Comparison of ENCODE assay signal across 17 cellular contexts in genomic region chr22:49007013-49007653, GRCh38.
DNase-seq lines count a peak whose midpoint lies in the region; ATAC-seq and TF ChIP-seq lines count a peak whose summit lies in the region.
"Had no signal": no experiment of that assay in that cellular context is flagged by ENCODE, and none has a peak within 500 bp of the region (broad histone marks: within the 10 kb centered on the region; RNA-seq: fewer than 3 reads in every experiment).

No MANE protein-coding gene starts in this region.

- TF ChIP-seq POLR2A in stomach (IDR thresholded peaks at IDR 0.05): no peak

- no peak overlapping the region for H3K56ac ChIP-seq in H9 (ENCODE audit: insufficient read length, low read depth, low read length)

- H3K23ac ChIP-seq in H9 (ENCODE audit: insufficient read length, low read depth, low read length): no peak overlapping the region

- H4K20me1 ChIP-seq in SK-N-SH (ENCODE audit: insufficient read depth) (no peaks in the 10 kb centered on the region), H9 (ENCODE audit: control insufficient read depth, insufficient read depth, insufficient read length) (no peaks in the 10 kb centered on the region)

- H3K79me2 ChIP-seq in SK-N-SH (ENCODE audit: insufficient read depth) (no peaks in the 10 kb centered on the region), H9 (ENCODE audit: insufficient read depth, low read length) (no peaks in the 10 kb centered on the region)

- H3K18ac ChIP-seq in H9 (ENCODE audit: insufficient read length, low read depth, low read length): no peak overlapping the region

- H4K8ac ChIP-seq in H9 (replicated peaks; ENCODE audit: insufficient read length, low read depth, low read length): no peak overlapping the region

- no peak overlapping the region for H3K14ac ChIP-seq in H9 (ENCODE audit: insufficient read depth, low read length)

- H2BK20ac ChIP-seq in H9 (ENCODE audit: low read depth, low read length, poor library complexity, severe bottlenecking): no peak overlapping the region

- WGBS in SK-N-SH (ENCODE audit: low lambda C conversion rate): 24% methylated on average over 7 of the region's 12 CpGs
- WGBS in H9 (ENCODE audit: extremely low coverage, insufficient read length, low lambda C conversion rate): no CpG with 5 or more reads among the region's 12 CpGs
- WGBS in stomach, 5 donors: 50 to 67% (median 61%) methylated on average over 11 to 12 of the region's 12 CpGs

- no peak overlapping the region for H3T11ph ChIP-seq in H9 (ENCODE audit: low read length)

- H3K9me3 ChIP-seq in SK-N-SH (no peaks in the 10 kb centered on the region), H9 (ENCODE audit: control insufficient read depth, low read depth, low read length) (no peaks in the 10 kb centered on the region), stomach (peaks cover 0 to 19% (median 6%) of the 10 kb centered on the region in 4 donors)

- no peak overlapping the region for H2BK120ac ChIP-seq in H9 (ENCODE audit: low read depth, low read length, poor library complexity, severe bottlenecking)

- TF ChIP-seq EP300 in SK-N-SH (IDR thresholded peaks at IDR 0.05; ENCODE audit: borderline replicate concordance in 1 of 2, low read depth in 1 of 2, low read length in 1 of 2) (no peak), stomach (IDR thresholded peaks at IDR 0.05) (no peak)

- no peaks in the 10 kb centered on the region for H3K79me1 ChIP-seq in H9 (ENCODE audit: insufficient read depth, low read depth, low read length, poor library complexity, severe bottlenecking)

- no peak overlapping the region for H2BK12ac ChIP-seq in H9 (ENCODE audit: insufficient read length, low read depth, low read length)

- H3K27me3 ChIP-seq in SK-N-SH (ENCODE audit: insufficient read depth) (peaks cover 4% of the 10 kb centered on the region; the same call in 1 of the 2 replicates), H9 (ENCODE audit: insufficient read depth, low read length) (no peaks in the 10 kb centered on the region), stomach (peaks cover 0 to 36% (median 0%) of the 10 kb centered on the region in 3 donors)

- peaks cover 6% of the 10 kb centered on the region for H3K27me3 Mint-ChIP-seq in H9 (ENCODE audit: low read depth)
- H3K27me3 Mint-ChIP-seq: B cell had no signal

- no peak overlapping the region for H3K4ac ChIP-seq in H9 (ENCODE audit: low read depth, low read length)

- ATAC-seq in SK-N-SH treated with all-trans-retinoic acid at 6 μM for 48 hours (no peak), left lobe of liver (no peak)
- ATAC-seq: K562 had no signal

- TF ChIP-seq CTCF in SK-N-SH (IDR thresholded peaks at IDR 0.05) (no peak), H9 (conservative IDR thresholded peaks at IDR 0.05) (no peak), stomach (IDR thresholded peaks at IDR 0.05) (no peak)

- no peak overlapping the region for H2BK15ac ChIP-seq in H9 (ENCODE audit: low read depth, low read length)

- no peak overlapping the region for H4K91ac ChIP-seq in H9 (ENCODE audit: insufficient read length, low read depth, low read length)

- H3K36me3 ChIP-seq in SK-N-SH (replicated peaks in 1 of 2; ENCODE audit: control insufficient read depth in 1 of 2, insufficient read depth in 2 of 2, low read length in 1 of 2) (no peaks in the 10 kb centered on the region), stomach (no peaks in the 10 kb centered on the region)

- no peaks in the 10 kb centered on the region for H3K9me2 ChIP-seq in SK-N-SH

- H3K4me3 ChIP-seq in SK-N-SH (ENCODE audit: low read depth in 2 of 2, low read length in 1 of 2) (no peak overlapping the region), stomach (no peak overlapping the region)
- H3K4me3 ChIP-seq: K562 had no signal

- TF ChIP-seq RAD21 in SK-N-SH (IDR thresholded peaks at IDR 0.05; ENCODE audit: low read length): no peak

- H2AK5ac ChIP-seq in H9 (ENCODE audit: insufficient read length, low read length): no peak overlapping the region

- CTCF ChIA-PET in SK-N-SH (lab: Yijun Ruan, JAX): no interaction called here

- H3K4me2 ChIP-seq in SK-N-SH (no peak overlapping the region), H9 (ENCODE audit: insufficient read depth, insufficient read length, low read length) (no peak overlapping the region)

- no peak overlapping the region for H3K9ac ChIP-seq in SK-N-SH
- H3K9ac ChIP-seq in H9 (ENCODE audit: extremely low read depth, insufficient read length, low read length): no peak overlapping the region

- intact Hi-C loops in stomach (cut with DNase I; ENCODE audit: low total_unique reads): no loop called here

- no peaks in the 10 kb centered on the region for H3F3A ChIP-seq in SK-N-SH (replicated peaks; ENCODE audit: insufficient read depth)

- POLR2A ChIA-PET in SK-N-SH (lab: Yijun Ruan, JAX): no interaction called here

- H3K4me1 ChIP-seq in SK-N-SH (ENCODE audit: control insufficient read depth in 1 of 2, insufficient read depth in 2 of 2, low read depth in 1 of 2, low read length in 1 of 2): peaks cover 0 to 47% of the 10 kb centered on the region in 2 experiments; a peak in 1 of 4 replicates
- no peaks in the 10 kb centered on the region for H3K4me1 ChIP-seq in H9 (ENCODE audit: insufficient read depth, low read length)
- no peaks in the 10 kb centered on the region for H3K4me1 ChIP-seq in stomach

- H3K27ac Mint-ChIP-seq in H9: no peak overlapping the region
- H3K27ac Mint-ChIP-seq: B cell; CD4-positive, alpha-beta T cell had no signal

- DNase-seq in SK-N-SH (peak; percentile 16), H9 (peak; percentile 15), left lobe of liver (ENCODE audit: low spot score) (peak; percentile 35), stomach (peak; percentile 17), DMS79 (lab: John Stamatoyannopoulos, UW) (no peak), NCI-H2029 treated with DMSO at 0.1 percent for 48 hours (lab: John Stamatoyannopoulos, UW) (no peak), HuH-7.5 (ENCODE audit: low spot score) (no peak)
- DNase-seq: CD4-positive, alpha-beta T cell; DMS53; NCI-H1417; NCI-H187 treated with DMSO at 0.1 percent for 48 hours; NCI-H526 treated with DMSO at 0.1 percent for 48 hours; SIG-M5 had no signal

- no peak overlapping the region for H4K5ac ChIP-seq in H9 (ENCODE audit: insufficient read length, low read depth, low read length)

- H3K36me3 Mint-ChIP-seq in H9 (ENCODE audit: insufficient read depth in 1 of 3, low read depth in 3 of 3): no peaks in the 10 kb centered on the region

- H2BK5ac ChIP-seq in H9 (ENCODE audit: insufficient read length, low read length): no peak overlapping the region

- peaks cover 0 to 4% of the 10 kb centered on the region in 2 experiments; a peak in 1 of 4 replicates for H3K4me1 Mint-ChIP-seq in H9
- H3K4me1 Mint-ChIP-seq: B cell had no signal

- no peaks in the 10 kb centered on the region for H3K23me2 ChIP-seq in H9 (ENCODE audit: insufficient read length, low read depth, low read length, poor library complexity, severe bottlenecking)

- H3K27ac ChIP-seq in SK-N-SH (ENCODE audit: low read depth in 2 of 2, low read length in 1 of 2): peak overlapping the region in 1 of 2 experiments; percentile 31; a peak in 1 of 4 replicates
- no peak overlapping the region for H3K27ac ChIP-seq in H9 (ENCODE audit: insufficient read length, low read depth, low read length)
- H3K27ac ChIP-seq in stomach: no peak overlapping the region
- H3K27ac ChIP-seq: 22Rv1 had no signal

- H3K9me3 Mint-ChIP-seq in H9: peaks cover 8 to 13% of the 10 kb centered on the region in 2 experiments; a peak in 4 of 5 replicates

- no peak overlapping the region for H3K4me3 Mint-ChIP-seq in H9
- H3K4me3 Mint-ChIP-seq: B cell; CD4-positive, alpha-beta T cell had no signal

- H2AFZ ChIP-seq in SK-N-SH (ENCODE audit: low read depth): no peak overlapping the region
- H2AFZ ChIP-seq in H9 (ENCODE audit: low read length): no peak overlapping the region

TF ChIP-seq in SK-N-SH, 30 proteins besides CTCF, POLR2A, EP300 and RAD21 (continues in another document):
- TF ChIP-seq MXI1 (IDR thresholded peaks at IDR 0.05; ENCODE audit: low read depth, low read length) (no peak), RCOR1 (IDR thresholded peaks at IDR 0.05; ENCODE audit: low read length) (no peak), FOXM1 (IDR thresholded peaks at IDR 0.05; ENCODE audit: low read depth) (no peak), JUND (IDR thresholded peaks at IDR 0.05) (no peak), FOXJ3 (CRISPR knock-in tag; IDR thresholded peaks at IDR 0.05) (no peak), MAX (IDR thresholded peaks at IDR 0.05; ENCODE audit: low read depth) (no peak), EZH2phosphoT487 (IDR thresholded peaks at IDR 0.05; ENCODE audit: borderline replicate concordance, low read depth) (no peak), RFX5 (IDR thresholded peaks at IDR 0.05; ENCODE audit: low read length) (no peak), FOSL2 (IDR thresholded peaks at IDR 0.05; ENCODE audit: borderline replicate concordance, low read depth) (no peak), TEAD4 (IDR thresholded peaks at IDR 0.05; ENCODE audit: borderline replicate concordance, insufficient read depth) (no peak), GATA2 (CRISPR knock-in tag; IDR thresholded peaks at IDR 0.05) (no peak), RXRA (IDR thresholded peaks at IDR 0.05; ENCODE audit: borderline replicate concordance, low read depth) (no peak)

TF ChIP-seq in SK-N-SH treated with all-trans-retinoic acid at 6 μM for 48 hours, 23 proteins besides CTCF, POLR2A, EP300 and RAD21 (continues in another document):
- TF ChIP-seq ZC3H10 (CRISPR knock-in tag; IDR thresholded peaks at IDR 0.05) (no peak), GLIS3 (CRISPR knock-in tag; IDR thresholded peaks at IDR 0.05) (no peak), CSRNP3 (CRISPR knock-in tag; IDR thresholded peaks at IDR 0.05) (no peak), SNAI2 (CRISPR knock-in tag; IDR thresholded peaks at IDR 0.05) (no peak), TOX (CRISPR knock-in tag; IDR thresholded peaks at IDR 0.05; ENCODE audit: borderline replicate concordance) (no peak), ESRRG (CRISPR knock-in tag; IDR thresholded peaks at IDR 0.05) (no peak)

Comparison
In these comparisons a context has a peak if more than half of its experiments do, and no peak if none do; other contexts are left out.
1. DNase-seq: peak in SK-N-SH (single experiment), H9 (single experiment), left lobe of liver (single experiment) and stomach (single experiment); none in DMS79 (single experiment), NCI-H2029 treated with DMSO at 0.1 percent for 48 hours (single experiment) and HuH-7.5 (single experiment).